12 cellular contexts compared by ENCODE assay signal in genomic region chr5:160702856-160703453, GRCh38.
DNase-seq lines count a peak whose midpoint lies in the region; ATAC-seq and TF ChIP-seq lines count a peak whose summit lies in the region.
"Had no signal": no experiment of that assay in that cellular context is flagged by ENCODE, and none has a peak within 500 bp of the region (broad histone marks: within the 10 kb centered on the region; RNA-seq: fewer than 3 reads in every experiment).

No MANE protein-coding gene starts in this region.

- no peaks in the 10 kb centered on the region for H3K36me3 ChIP-seq in GM06990 (ENCODE audit: control insufficient read depth, insufficient read depth, low read length)
- H3K36me3 ChIP-seq: lower lobe of right lung had no signal

- ATAC-seq in GM19395 (IDR thresholded peaks at IDR 0.05; ENCODE audit: unreplicated experiment) (peak; percentile 94), HG02870 (IDR thresholded peaks at IDR 0.05; ENCODE audit: unreplicated experiment) (peak; percentile 92), HG03571 (IDR thresholded peaks at IDR 0.05; ENCODE audit: unreplicated experiment) (peak; percentile 88)

- H3K27me3 ChIP-seq in GM06990 (replicated peaks; ENCODE audit: control insufficient read depth, insufficient read depth, low read length): no peaks in the 10 kb centered on the region

- TF ChIP-seq CTCF in GM06990 (IDR thresholded peaks at IDR 0.05; ENCODE audit: insufficient read depth, low read length, poor library complexity, severe bottlenecking): no peak

- peak; percentile 27 for DNase-seq in GM06990 (ENCODE audit: extremely low read depth, insufficient read length)
- no peak for DNase-seq in hypothalamus (lab: John Stamatoyannopoulos, UW)
- DNase-seq in globus pallidus (ENCODE audit: low spot score): no peak
- no peak for DNase-seq in medulla oblongata (ENCODE audit: extremely low spot score)
- no peak for DNase-seq in activated T-cell treated with anti-CD3 and anti-CD28 coated beads, Interleukin-2, amount 50 U/mL, for 48 hours
- DNase-seq: cerebellar nuclear complex, foreskin melanocyte, lower lobe of right lung, NCI-H446 had no signal

- no peak overlapping the region for H3K4me3 ChIP-seq in GM06990 (replicated peaks; ENCODE audit: low read depth, low read length)
- H3K4me3 ChIP-seq: lower lobe of right lung had no signal
